In genomic region chr1:89279011-89279466, GRCh38 we compare ENCODE assay signal across 16 cellular contexts. TPM values are rescaled to one million over a fixed set of nuclear protein-coding genes. Genes with fewer than 3 reads are reported as not detected.
DNase-seq lines count a peak whose midpoint lies in the region; ATAC-seq and TF ChIP-seq lines count a peak whose summit lies in the region.
"Had no signal": no experiment of that assay in that cellular context is flagged by ENCODE, and none has a peak within 500 bp of the region (broad histone marks: within the 10 kb centered on the region; RNA-seq: fewer than 3 reads in every experiment).

No MANE protein-coding gene starts in this region.

- no peaks in the 10 kb centered on the region for H3K36me3 ChIP-seq in neural progenitor cell
- H3K36me3 ChIP-seq: gastrocnemius medialis, WERI-Rb-1 had no signal

- TF ChIP-seq CTCF in neural progenitor cell (IDR thresholded peaks at IDR 0.05) (no peak), GM10266 (IDR thresholded peaks at IDR 0.05; ENCODE audit: control insufficient read depth, insufficient read depth, low read depth, missing control alignments) (no peak)

- CTCF ChIA-PET in activated CD4-positive, alpha-beta T cell treated with anti-CD3 and anti-CD28 coated beads, Interleukin-2, amount 10 ng/mL, durations not matched to agents 7 days and 5 days (lab: Charles Lee), result interaction anchor here (1.2 kb wide), 1 partner anchor 8 kb away, joined by 5 read pairs; no protein-coding TSS in a partner anchor
- CTCF ChIA-PET in activated CD8-positive, alpha-beta T cell treated with anti-CD3 and anti-CD28 coated beads, Interleukin-2, amount 10 ng/mL, durations not matched to agents 7 days and 5 days (lab: Charles Lee), result interaction anchor here (0.9 kb wide), 1 partner anchor 32 kb away, joined by 3 read pairs; no protein-coding TSS in a partner anchor

- no peak overlapping the region for H3K27ac ChIP-seq in neural progenitor cell
- H3K27ac ChIP-seq: A549, gastrocnemius medialis, WERI-Rb-1 had no signal

- H3K9ac ChIP-seq in neural progenitor cell, result no peak overlapping the region

- H3K9me3 Mint-ChIP-seq in activated CD4-positive, alpha-beta T cell treated with anti-CD3 and anti-CD28 coated beads, Interleukin-2, amount 10 ng/mL, durations not matched to agents 7 days and 5 days, result peaks cover 43% of the 10 kb centered on the region
- peaks cover 5% of the 10 kb centered on the region for H3K9me3 Mint-ChIP-seq in activated CD8-positive, alpha-beta T cell treated with anti-CD3 and anti-CD28 coated beads, Interleukin-2, amount 10 ng/mL, durations not matched to agents 7 days and 5 days (ENCODE audit: insufficient read depth)
- H3K9me3 Mint-ChIP-seq in neural progenitor cell, result no peaks in the 10 kb centered on the region

- H2AFZ ChIP-seq in neural progenitor cell (replicated peaks), result no peak overlapping the region

- no peaks in the 10 kb centered on the region for H3K27me3 Mint-ChIP-seq in activated CD4-positive, alpha-beta T cell treated with anti-CD3 and anti-CD28 coated beads, Interleukin-2, amount 10 ng/mL, durations not matched to agents 7 days and 5 days
- no peaks in the 10 kb centered on the region for H3K27me3 Mint-ChIP-seq in activated CD8-positive, alpha-beta T cell treated with anti-CD3 and anti-CD28 coated beads, Interleukin-2, amount 10 ng/mL, durations not matched to agents 7 days and 5 days (ENCODE audit: low read depth)
- peaks cover 2% of the 10 kb centered on the region for H3K27me3 Mint-ChIP-seq in neural progenitor cell (ENCODE audit: insufficient read depth, low read depth)

- peaks cover 70% of the 10 kb centered on the region for H3K36me3 Mint-ChIP-seq in activated CD4-positive, alpha-beta T cell treated with anti-CD3 and anti-CD28 coated beads, Interleukin-2, amount 10 ng/mL, durations not matched to agents 7 days and 5 days (ENCODE audit: low read depth)
- H3K36me3 Mint-ChIP-seq in activated CD8-positive, alpha-beta T cell treated with anti-CD3 and anti-CD28 coated beads, Interleukin-2, amount 10 ng/mL, durations not matched to agents 7 days and 5 days (ENCODE audit: low read depth), result peaks cover 42% of the 10 kb centered on the region
- no peaks in the 10 kb centered on the region for H3K36me3 Mint-ChIP-seq in neural progenitor cell

- no peak overlapping the region for H3K4me2 ChIP-seq in neural progenitor cell
- H3K4me2 ChIP-seq: A549 had no signal

- no peak overlapping the region for H3K4me3 ChIP-seq in neural progenitor cell
- H3K4me3 ChIP-seq: A549, gastrocnemius medialis had no signal

- peak overlapping the region; percentile 97 for H3K27ac Mint-ChIP-seq in activated CD4-positive, alpha-beta T cell treated with anti-CD3 and anti-CD28 coated beads, Interleukin-2, amount 10 ng/mL, durations not matched to agents 7 days and 5 days
- peak overlapping the region; percentile 88 for H3K27ac Mint-ChIP-seq in activated CD8-positive, alpha-beta T cell treated with anti-CD3 and anti-CD28 coated beads, Interleukin-2, amount 10 ng/mL, durations not matched to agents 7 days and 5 days
- H3K27ac Mint-ChIP-seq in neural progenitor cell, result no peak overlapping the region

- H4K20me1 ChIP-seq in neural progenitor cell (ENCODE audit: low read depth), result no peaks in the 10 kb centered on the region

- H3K4me1 Mint-ChIP-seq in activated CD4-positive, alpha-beta T cell treated with anti-CD3 and anti-CD28 coated beads, Interleukin-2, amount 10 ng/mL, durations not matched to agents 7 days and 5 days, result peaks cover 84% of the 10 kb centered on the region
- H3K4me1 Mint-ChIP-seq in activated CD8-positive, alpha-beta T cell treated with anti-CD3 and anti-CD28 coated beads, Interleukin-2, amount 10 ng/mL, durations not matched to agents 7 days and 5 days (ENCODE audit: low read depth), result peaks cover 82% of the 10 kb centered on the region
- H3K4me1 Mint-ChIP-seq in neural progenitor cell, result peaks cover 6% of the 10 kb centered on the region

- POLR2A ChIA-PET in activated CD4-positive, alpha-beta T cell treated with anti-CD3 and anti-CD28 coated beads, Interleukin-2, amount 10 ng/mL, durations not matched to agents 7 days and 5 days (lab: Charles Lee), result no interaction called here
- POLR2A ChIA-PET in activated CD8-positive, alpha-beta T cell treated with anti-CD3 and anti-CD28 coated beads, Interleukin-2, amount 10 ng/mL, durations not matched to agents 7 days and 5 days (lab: Charles Lee), result interaction anchor here (1.2 to 2.3 kb wide), 2 partner anchors 8 to 32 kb away, joined by 3 to 11 read pairs; no protein-coding TSS in a partner anchor

- H3K9me3 ChIP-seq in neural progenitor cell (ENCODE audit: low read depth), result no peaks in the 10 kb centered on the region
- H3K9me3 ChIP-seq: A549, gastrocnemius medialis had no signal

- H3K4me1 ChIP-seq in neural progenitor cell, result peaks cover 3% of the 10 kb centered on the region
- H3K4me1 ChIP-seq: A549 had no signal

- ATAC-seq in HG03442 (IDR thresholded peaks at IDR 0.05; ENCODE audit: unreplicated experiment) (peak; percentile 50), GM19328 (IDR thresholded peaks at IDR 0.05; ENCODE audit: unreplicated experiment) (no peak)
- ATAC-seq in activated CD8-positive, alpha-beta T cell treated with anti-CD3 and anti-CD28 coated beads, Interleukin-2, amount 10 ng/mL, durations not matched to agents 7 days and 5 days, result peak; percentile 74
- ATAC-seq: A549, gastrocnemius medialis had no signal

- no peaks in the 10 kb centered on the region for H3F3A ChIP-seq in neural progenitor cell (ENCODE audit: low read depth)

- DNase-seq in activated CD4-positive, alpha-beta T cell treated with anti-CD3 and anti-CD28 coated beads, Interleukin-2, amount 10 ng/mL, durations not matched to agents 7 days and 5 days, result peak; percentile 62
- no peak for DNase-seq in activated CD4-positive, alpha-beta T cell treated with anti-CD3 and anti-CD28 coated beads for 1 hour
- peak; percentile 54 for DNase-seq in activated CD8-positive, alpha-beta T cell treated with anti-CD3 and anti-CD28 coated beads, Interleukin-2, amount 10 ng/mL, durations not matched to agents 7 days and 5 days
- DNase-seq in neural progenitor cell (ENCODE audit: low spot score), result peak; percentile 8
- DNase-seq in NCI-H748 treated with DMSO at 0.1 percent for 48 hours (lab: John Stamatoyannopoulos, UW), result no peak
- no peak for DNase-seq in GM10266 (ENCODE audit: extremely low spot score)
- DNase-seq: gastrocnemius medialis, GDM1, H7, mammary epithelial cell, nucleus accumbens, WERI-Rb-1 had no signal

- no peaks in the 10 kb centered on the region for H3K79me2 ChIP-seq in neural progenitor cell (ENCODE audit: low read depth)

- peak overlapping the region; percentile 49 for H3K4me3 Mint-ChIP-seq in activated CD4-positive, alpha-beta T cell treated with anti-CD3 and anti-CD28 coated beads, Interleukin-2, amount 10 ng/mL, durations not matched to agents 7 days and 5 days
- peak overlapping the region; percentile 27 for H3K4me3 Mint-ChIP-seq in activated CD8-positive, alpha-beta T cell treated with anti-CD3 and anti-CD28 coated beads, Interleukin-2, amount 10 ng/mL, durations not matched to agents 7 days and 5 days
- H3K4me3 Mint-ChIP-seq in neural progenitor cell, result no peak overlapping the region

- no peaks in the 10 kb centered on the region for H3K27me3 ChIP-seq in neural progenitor cell
- H3K27me3 ChIP-seq: gastrocnemius medialis had no signal

RNA-seq across cellular contexts. Expression of gene GBP5, which starts 6.4 kb away (rescaled TPM):
- 100 to 1,000 TPM; 370 to 405 TPM for total RNA-seq in activated CD4-positive, alpha-beta T cell treated with anti-CD3 and anti-CD28 coated beads, Interleukin-2, amount 10 ng/mL, durations not matched to agents 7 days and 5 days
- 100 to 1,000 TPM; 261 TPM for total RNA-seq in activated CD8-positive, alpha-beta T cell treated with anti-CD3 and anti-CD28 coated beads, Interleukin-2, amount 10 ng/mL, durations not matched to agents 7 days and 5 days
- not detected in 2 replicates for total RNA-seq in neural progenitor cell (ENCODE audit: low replicate concordance)
- total RNA-seq: H7, mammary epithelial cell, SK-MEL-5 had no signal

Comparison
In these comparisons a context has a peak if more than half of its experiments do, and no peak if none do; other contexts are left out.
1. DNase-seq: peak in activated CD4-positive, alpha-beta T cell treated with anti-CD3 and anti-CD28 coated beads, Interleukin-2, amount 10 ng/mL, durations not matched to agents 7 days and 5 days (single experiment), activated CD8-positive, alpha-beta T cell treated with anti-CD3 and anti-CD28 coated beads, Interleukin-2, amount 10 ng/mL, durations not matched to agents 7 days and 5 days (single experiment) and neural progenitor cell (single experiment); none in activated CD4-positive, alpha-beta T cell treated with anti-CD3 and anti-CD28 coated beads for 1 hour (single experiment), NCI-H748 treated with DMSO at 0.1 percent for 48 hours (single experiment) and GM10266 (single experiment).
2. RNA of gene GBP5, which starts 6.4 kb away (total RNA-seq): 370 to 405 TPM in activated CD4-positive, alpha-beta T cell treated with anti-CD3 and anti-CD28 coated beads, Interleukin-2, amount 10 ng/mL, durations not matched to agents 7 days and 5 days and 261 TPM in activated CD8-positive, alpha-beta T cell treated with anti-CD3 and anti-CD28 coated beads, Interleukin-2, amount 10 ng/mL, durations not matched to agents 7 days and 5 days; not detected in neural progenitor cell; every median in the first group is over 100 times any median in the second.